In genomic region chr13:40221131-40221459, GRCh38 we compare ENCODE assay signal across 14 cellular contexts.
DNase-seq lines count a peak whose midpoint lies in the region; ATAC-seq and TF ChIP-seq lines count a peak whose summit lies in the region.
"Had no signal": no experiment of that assay in that cellular context is flagged by ENCODE, and none has a peak within 500 bp of the region (broad histone marks: within the 10 kb centered on the region; RNA-seq: fewer than 3 reads in every experiment).

No MANE protein-coding gene starts in this region.

- H3K9me2 ChIP-seq in OCI-LY7 (ENCODE audit: insufficient read depth, low read length), result no peaks in the 10 kb centered on the region

- peaks cover 3 to 18% (median 7%) of the 10 kb centered on the region in 4 donors for H3K4me1 ChIP-seq in upper lobe of left lung
- no peaks in the 10 kb centered on the region for H3K4me1 ChIP-seq in OCI-LY7 (ENCODE audit: insufficient read depth, low read length, poor library complexity, severe bottlenecking)

- H3K4me3 Mint-ChIP-seq in activated naive CD4-positive, alpha-beta T cell treated with anti-CD3 and anti-CD28 coated beads for 36 hours, result no peak overlapping the region
- peak overlapping the region; percentile 62 to 70 for H3K4me3 Mint-ChIP-seq in effector memory CD8-positive, alpha-beta T cell
- H3K4me3 Mint-ChIP-seq in nephron, result no peak overlapping the region
- H3K4me3 Mint-ChIP-seq: B cell had no signal

- no peak overlapping the region for H3K4me3 ChIP-seq in upper lobe of left lung
- no peak overlapping the region for H3K4me3 ChIP-seq in OCI-LY7 (ENCODE audit: low read depth, low read length, poor library complexity, severe bottlenecking)

- no peak overlapping the region for H3K4me2 ChIP-seq in OCI-LY7 (ENCODE audit: low read length)

- peak overlapping the region; percentile 66 to 82 (median 71) for H3K27ac ChIP-seq in upper lobe of left lung
- H3K27ac ChIP-seq in OCI-LY7 (ENCODE audit: low read depth, low read length, poor library complexity, severe bottlenecking), result no peak overlapping the region

- no peak for TF ChIP-seq POLR2A in upper lobe of left lung (IDR thresholded peaks at IDR 0.05)

- H3K36me3 ChIP-seq in upper lobe of left lung (no peaks in the 10 kb centered on the region), OCI-LY7 (ENCODE audit: insufficient read depth, low read length) (no peaks in the 10 kb centered on the region)

- no peak overlapping the region for H2AFZ ChIP-seq in OCI-LY7 (ENCODE audit: low read length)

- no peaks in the 10 kb centered on the region for H3K27me3 Mint-ChIP-seq in activated naive CD4-positive, alpha-beta T cell treated with anti-CD3 and anti-CD28 coated beads for 36 hours (ENCODE audit: low read depth)
- no peaks in the 10 kb centered on the region for H3K27me3 Mint-ChIP-seq in effector memory CD8-positive, alpha-beta T cell
- peaks cover 10% of the 10 kb centered on the region for H3K27me3 Mint-ChIP-seq in nephron (ENCODE audit: low read depth)
- H3K27me3 Mint-ChIP-seq: B cell had no signal

- H3K9me3 Mint-ChIP-seq in activated naive CD4-positive, alpha-beta T cell treated with anti-CD3 and anti-CD28 coated beads for 36 hours, result peaks cover 5% of the 10 kb centered on the region
- no peaks in the 10 kb centered on the region for H3K9me3 Mint-ChIP-seq in effector memory CD8-positive, alpha-beta T cell
- H3K9me3 Mint-ChIP-seq in nephron, result no peaks in the 10 kb centered on the region

- no peak for ATAC-seq in effector memory CD8-positive, alpha-beta T cell (replicated peaks)
- ATAC-seq in upper lobe of left lung (ENCODE audit: low FRiP score in 2 of 2) (no peak), HG03095 (IDR thresholded peaks at IDR 0.05; ENCODE audit: unreplicated experiment) (no peak), HG03097 (IDR thresholded peaks at IDR 0.05; ENCODE audit: low FRiP score, unreplicated experiment) (no peak)
- ATAC-seq: HCT116, Panc1 had no signal

- H4K20me1 ChIP-seq in OCI-LY7 (ENCODE audit: insufficient read depth, low read length), result no peaks in the 10 kb centered on the region

- CTCF ChIA-PET in activated naive CD4-positive, alpha-beta T cell treated with anti-CD3 and anti-CD28 coated beads for 36 hours (lab: Charles Lee), result interaction anchor here (0.9 to 1.6 kb wide), 2 partner anchors 15 to 75 kb away, joined by 3 to 4 read pairs; no protein-coding TSS in a partner anchor
- CTCF ChIA-PET in OCI-LY7 (lab: Charles Lee; ENCODE audit: unreplicated experiment), result no interaction called here

- WGBS in upper lobe of left lung, 2 donors, result 95 to 100% methylated on average over 1 of the region's 1 CpG

- peak overlapping the region; percentile 92 for H3K27ac Mint-ChIP-seq in activated naive CD4-positive, alpha-beta T cell treated with anti-CD3 and anti-CD28 coated beads for 36 hours
- H3K27ac Mint-ChIP-seq in effector memory CD8-positive, alpha-beta T cell, result peak overlapping the region; percentile 81 to 91
- peak overlapping the region; percentile 21 to 78 (median 36) for H3K27ac Mint-ChIP-seq in nephron
- H3K27ac Mint-ChIP-seq: B cell had no signal

- peaks cover 72% of the 10 kb centered on the region for H3K4me1 Mint-ChIP-seq in activated naive CD4-positive, alpha-beta T cell treated with anti-CD3 and anti-CD28 coated beads for 36 hours (ENCODE audit: low read depth)
- peaks cover 36 to 39% of the 10 kb centered on the region in 2 donors for H3K4me1 Mint-ChIP-seq in effector memory CD8-positive, alpha-beta T cell (ENCODE audit: low read depth in 2 of 2)
- H3K4me1 Mint-ChIP-seq in nephron, result peaks cover 34% of the 10 kb centered on the region

- TF ChIP-seq CTCF in nephron (IDR thresholded peaks at IDR 0.05; ENCODE audit: unreplicated experiment in 3 of 3), result no peak
- no peak for TF ChIP-seq CTCF in upper lobe of left lung (IDR thresholded peaks at IDR 0.05)
- no peak for TF ChIP-seq CTCF in OCI-LY7 (conservative IDR thresholded peaks at IDR 0.05; ENCODE audit: low read length)

- POLR2A ChIA-PET in OCI-LY7 (lab: Charles Lee), result no interaction called here

- DNase-seq in activated naive CD4-positive, alpha-beta T cell treated with anti-CD3 and anti-CD28 coated beads for 36 hours, result no peak
- no peak for DNase-seq in activated naive CD4-positive, alpha-beta T cell (lab: John Stamatoyannopoulos, UW)
- DNase-seq in effector memory CD8-positive, alpha-beta T cell, result no peak
- DNase-seq in upper lobe of left lung (no peak), OCI-LY7 (ENCODE audit: low spot score) (no peak)
- DNase-seq: islet precursor cell, NCI-H2107, posterior cingulate gyrus had no signal

- intact Hi-C loops in activated naive CD4-positive, alpha-beta T cell treated with anti-CD3 and anti-CD28 coated beads for 36 hours (cut with micrococcal nuclease), result loop anchor here (1.0 to 5.0 kb wide), 13 partner anchors 15 to 444 kb away; no protein-coding TSS in a partner anchor
- intact Hi-C loops in OCI-LY7 (cut with micrococcal nuclease; ENCODE audit: unreplicated experiment), result no loop called here

- BruUV-seq in OCI-LY7 (replicated peaks; lab: Mats Ljungman, UMichigan), result no TSS peak

- no peaks in the 10 kb centered on the region for H3K27me3 ChIP-seq in upper lobe of left lung

- H3K9me3 ChIP-seq in upper lobe of left lung (no peaks in the 10 kb centered on the region), OCI-LY7 (ENCODE audit: low read length) (no peaks in the 10 kb centered on the region)

- no peaks in the 10 kb centered on the region for H3K79me2 ChIP-seq in OCI-LY7 (ENCODE audit: insufficient read depth, low read depth, low read length)

- no peaks in the 10 kb centered on the region for H3K36me3 Mint-ChIP-seq in activated naive CD4-positive, alpha-beta T cell treated with anti-CD3 and anti-CD28 coated beads for 36 hours (ENCODE audit: low read depth)
- H3K36me3 Mint-ChIP-seq in effector memory CD8-positive, alpha-beta T cell (ENCODE audit: insufficient read depth), result peaks cover 13% of the 10 kb centered on the region
- no peaks in the 10 kb centered on the region for H3K36me3 Mint-ChIP-seq in nephron (ENCODE audit: low read depth)

- no peak for TF ChIP-seq EP300 in upper lobe of left lung (IDR thresholded peaks at IDR 0.05)

Comparison
In these comparisons a context has a peak if more than half of its experiments do, and no peak if none do; other contexts are left out.
1. H3K27ac Mint-ChIP-seq: peak in every context shown above with its lines; median percentile 92 in activated naive CD4-positive, alpha-beta T cell treated with anti-CD3 and anti-CD28 coated beads for 36 hours; 86 in effector memory CD8-positive, alpha-beta T cell; 36 in nephron.
2. H3K4me3 Mint-ChIP-seq: peak in effector memory CD8-positive, alpha-beta T cell (2 of 2); none in activated naive CD4-positive, alpha-beta T cell treated with anti-CD3 and anti-CD28 coated beads for 36 hours (single experiment) and nephron (0 of 3).